In genomic region chr5:65760504-65761275, GRCh38 we compare ENCODE assay signal across 8 cellular contexts. TPM values are rescaled to one million over a fixed set of nuclear protein-coding genes. Genes with fewer than 3 reads are reported as not detected.
DNase-seq lines count a peak whose midpoint lies in the region; ATAC-seq, FAIRE-seq and TF ChIP-seq lines count a peak whose summit lies in the region.

No MANE protein-coding gene starts in this region.

- in situ Hi-C loops in brain microvascular endothelial cell (cut with HindIII; ENCODE audit: low pct_ligation_motif_present, low sequenced_read_pairs), result no loop called here

- no peak overlapping the region for H3K4me3 Mint-ChIP-seq in nephron progenitor cell

- peaks cover 3% of the 10 kb centered on the region for H3K36me3 ChIP-seq in brain microvascular endothelial cell (replicated peaks)

- POLR2A ChIA-PET in A549 (lab: Yijun Ruan, JAX) (no interaction called here), HEK293T (lab: Yijun Ruan, JAX) (no interaction called here)

- no peaks in the 10 kb centered on the region for H3K9me3 ChIP-seq in A549

- H3K4me3 ChIP-seq in A549 (no peak overlapping the region), brain microvascular endothelial cell (ENCODE audit: low read depth, low read length) (no peak overlapping the region)

- H3K27ac ChIP-seq in A549, result no peak overlapping the region
- H3K27ac ChIP-seq in brain microvascular endothelial cell, result no peak overlapping the region

- TF ChIP-seq POLR2A in A549 (IDR thresholded peaks at IDR 0.05; ENCODE audit: low read length), result no peak

- CTCF ChIA-PET in A549 (lab: Yijun Ruan, JAX) (interaction anchor here (0.6 to 1.3 kb wide), 6 partner anchors 16 to 206 kb away, joined by 3 read pairs; no protein-coding TSS in a partner anchor), HEK293T (lab: Yijun Ruan, JAX) (no interaction called here)

- no peaks in the 10 kb centered on the region for H3K27me3 ChIP-seq in brain microvascular endothelial cell (replicated peaks)

- peak; percentile 19 to 34; a peak in 2 of 5 replicates for TF ChIP-seq RAD21 in A549 (conservative IDR thresholded peaks at IDR 0.05 in 1 of 2, IDR thresholded peaks at IDR 0.05 in 1 of 2)

- 69% methylated on average over 2 of the region's 2 CpGs for WGBS in A549 (ENCODE audit: missing lambda C conversion rate)

- H3K27ac Mint-ChIP-seq in nephron progenitor cell, result no peak overlapping the region

- no peaks in the 10 kb centered on the region for H3K9me3 Mint-ChIP-seq in nephron progenitor cell

- no peak for FAIRE-seq in A549 (lab: Jason Lieb, UNC)

- DNase-seq in A549 (ENCODE audit: low read depth in 1 of 2, low spot score in 1 of 2) (peak in 1 of 2 experiments; percentile 11), NCI-H69 (lab: John Stamatoyannopoulos, UW) (peak; percentile 79), brain microvascular endothelial cell (peak; percentile 37), medulla oblongata (ENCODE audit: extremely low spot score) (peak; percentile 93), HEK293T (ENCODE audit: extremely low spot score) (no peak), nephron progenitor cell (no peak)

- no peaks in the 10 kb centered on the region for H3K27me3 Mint-ChIP-seq in nephron progenitor cell (ENCODE audit: low read depth, poor library complexity)

- H3K4me2 ChIP-seq in A549, result no peak overlapping the region

- H3K4me1 ChIP-seq in A549, result peaks cover 4% of the 10 kb centered on the region; the same call in 1 of the 3 replicates

- peaks cover 37% of the 10 kb centered on the region for H3K36me3 Mint-ChIP-seq in nephron progenitor cell (ENCODE audit: low read depth)

- no peak for ATAC-seq in A549
- peak; percentile 64 for ATAC-seq in GM18498 (IDR thresholded peaks at IDR 0.05; ENCODE audit: unreplicated experiment)
- ATAC-seq in GM19463 (IDR thresholded peaks at IDR 0.05; ENCODE audit: unreplicated experiment), result no peak

- no peak for TF ChIP-seq EP300 in A549 (IDR thresholded peaks at IDR 0.05)

- TF ChIP-seq CTCF in A549 (IDR thresholded peaks at IDR 0.05) (no peak; the same call in 2 of the 3 replicates), brain microvascular endothelial cell (IDR thresholded peaks at IDR 0.05; ENCODE audit: low read depth, low read length, missing control alignments) (peak; percentile 57), nephron progenitor cell (IDR thresholded peaks at IDR 0.05) (no peak)

- no peaks in the 10 kb centered on the region for H3K4me1 Mint-ChIP-seq in nephron progenitor cell

TF ChIP-seq in A549, 52 proteins besides CTCF, POLR2A, EP300 and RAD21 (continues in another document):
- TF ChIP-seq HMGXB4 (CRISPR knock-in tag; IDR thresholded peaks at IDR 0.05; ENCODE audit: borderline replicate concordance) (no peak), NFE2L2 (conservative IDR thresholded peaks at IDR 0.05; ENCODE audit: low read length) (no peak), HOXB5 (CRISPR knock-in tag; IDR thresholded peaks at IDR 0.05) (no peak), JUNB (IDR thresholded peaks at IDR 0.05) (no peak), FOXS1 (CRISPR knock-in tag; IDR thresholded peaks at IDR 0.05) (no peak), NPAS2 (CRISPR knock-in tag; IDR thresholded peaks at IDR 0.05; ENCODE audit: borderline replicate concordance) (no peak), CBX2 (IDR thresholded peaks at IDR 0.05; ENCODE audit: borderline replicate concordance, low read depth) (no peak), PHF8 (IDR thresholded peaks at IDR 0.05; ENCODE audit: borderline replicate concordance, low read depth) (no peak), ZSCAN20 (CRISPR knock-in tag; IDR thresholded peaks at IDR 0.05) (no peak), CEBPB (IDR thresholded peaks at IDR 0.05) (no peak), HOXA7 (CRISPR knock-in tag; IDR thresholded peaks at IDR 0.05) (no peak), KDM5A (IDR thresholded peaks at IDR 0.05) (no peak), EHMT2 (IDR thresholded peaks at IDR 0.05; ENCODE audit: low read depth) (no peak)
- TF ChIP-seq, protein P1, sequence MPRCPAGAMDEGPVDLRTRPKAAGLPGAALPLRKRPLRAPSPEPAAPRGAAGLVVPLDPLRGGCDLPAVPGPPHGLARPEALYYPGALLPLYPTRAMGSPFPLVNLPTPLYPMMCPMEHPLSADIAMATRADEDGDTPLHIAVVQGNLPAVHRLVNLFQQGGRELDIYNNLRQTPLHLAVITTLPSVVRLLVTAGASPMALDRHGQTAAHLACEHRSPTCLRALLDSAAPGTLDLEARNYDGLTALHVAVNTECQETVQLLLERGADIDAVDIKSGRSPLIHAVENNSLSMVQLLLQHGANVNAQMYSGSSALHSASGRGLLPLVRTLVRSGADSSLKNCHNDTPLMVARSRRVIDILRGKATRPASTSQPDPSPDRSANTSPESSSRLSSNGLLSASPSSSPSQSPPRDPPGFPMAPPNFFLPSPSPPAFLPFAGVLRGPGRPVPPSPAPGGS (IDR thresholded peaks at IDR 0.05), result no peak

TF ChIP-seq in HEK293T, 16 proteins besides CTCF, POLR2A, EP300 and RAD21:
- TF ChIP-seq FOXM1 (IDR thresholded peaks at IDR 0.05; ENCODE audit: borderline replicate concordance) (no peak), NFRKB (IDR thresholded peaks at IDR 0.05) (no peak), HDGF (IDR thresholded peaks at IDR 0.05; ENCODE audit: borderline replicate concordance) (no peak), BHLHE40 (IDR thresholded peaks at IDR 0.05; ENCODE audit: borderline replicate concordance) (no peak), PKNOX1 (IDR thresholded peaks at IDR 0.05) (no peak), CTBP1 (IDR thresholded peaks at IDR 0.05; ENCODE audit: borderline replicate concordance) (no peak), TARDBP (IDR thresholded peaks at IDR 0.05) (no peak), SP1 (IDR thresholded peaks at IDR 0.05) (no peak), ARNT (IDR thresholded peaks at IDR 0.05) (no peak), ZNF384 (IDR thresholded peaks at IDR 0.05) (no peak), L3MBTL2 (conservative IDR thresholded peaks at IDR 0.05) (no peak), SUZ12 (IDR thresholded peaks at IDR 0.05) (no peak), LEF1 (IDR thresholded peaks at IDR 0.05; ENCODE audit: borderline replicate concordance) (no peak), FOXK2 (IDR thresholded peaks at IDR 0.05) (no peak)

RNA-seq across cellular contexts. Expression of gene NLN, which starts 38.7 kb away (rescaled TPM):
- 74.2 and 88.9 TPM in 2 replicates for polyA plus RNA-seq in A549 (2011; rRNA removed)
- polyA plus RNA-seq in A549 (2012; cell fraction: cytosol; rRNA removed), result 36.7 and 40.2 TPM in 2 replicates
- polyA plus RNA-seq in A549 (2012; cell fraction: nucleus; rRNA removed), result 20.2 and 25.2 TPM in 2 replicates
- polyA plus RNA-seq in A549 (2017; fragmentation: RNase III; extraction: RNeasy Plus Mini Kit Qiagen cat#74134 plus additional on column Dnase treatment), result 68.6 to 79.2 TPM (median 69.3 TPM) in 3 replicates
- polyA minus RNA-seq in A549 (2011; rRNA and poly(A)+ RNA removed), result 88.5 and 102 TPM in 2 replicates

RNA-seq across cellular contexts. Expression of gene SGTB, which starts 38.8 kb away (rescaled TPM):
- polyA plus RNA-seq in A549 (2011; rRNA removed) (13.9 and 17.4 TPM in 2 replicates), A549 (2017; fragmentation: RNase III; extraction: RNeasy Plus Mini Kit Qiagen cat#74134 plus additional on column Dnase treatment) (8.0 to 9.3 TPM (median 8.6 TPM) in 3 replicates)
- 2.3 and 2.5 TPM in 2 replicates for polyA plus RNA-seq in A549 (2012; cell fraction: cytosol; rRNA removed)
- 1.2 and 1.8 TPM in 2 replicates for polyA plus RNA-seq in A549 (2012; cell fraction: nucleus; rRNA removed)
- polyA minus RNA-seq in A549 (2011; rRNA and poly(A)+ RNA removed), result 4.7 and 4.8 TPM in 2 replicates

Comparison
In these comparisons a context has a peak if more than half of its experiments do, and no peak if none do; other contexts are left out.
1. DNase-seq: peak in NCI-H69 (single experiment), brain microvascular endothelial cell (single experiment) and medulla oblongata (single experiment); none in HEK293T (single experiment) and nephron progenitor cell (single experiment).